In genomic region chr6:163395786-163396185, GRCh38 we compare ENCODE assay signal across 18 cellular contexts. TPM values are rescaled to one million over a fixed set of nuclear protein-coding genes. Genes with fewer than 3 reads are reported as not detected.
DNase-seq lines count a peak whose midpoint lies in the region; ATAC-seq and TF ChIP-seq lines count a peak whose summit lies in the region.
"Had no signal": no experiment of that assay in that cellular context is flagged by ENCODE, and none has a peak within 500 bp of the region (broad histone marks: within the 10 kb centered on the region; RNA-seq: fewer than 3 reads in every experiment).

No MANE protein-coding gene starts in this region.

- peaks cover 7% of the 10 kb centered on the region; the same call in 1 of the 2 replicates for H3F3A ChIP-seq in GM23248 (ENCODE audit: insufficient read depth)

- DNase-seq in GM23248 = no peak
- no peak for DNase-seq in osteoblast (ENCODE audit: insufficient read length, low spot score, missing footprints)
- no peak for DNase-seq in KBM-7
- DNase-seq in aorta = no peak
- DNase-seq in CD8-positive, alpha-beta T cell = no peak
- no peak for DNase-seq in effector memory CD4-positive, alpha-beta T cell
- DNase-seq: CD8-positive, alpha-beta memory T cell; DND-41; GOT3; HFFc6; NCI-H1048; NCI-H1436 treated with DMSO at 0.1 percent for 48 hours; NCI-H2081; NCI-H524 had no signal

- no peak overlapping the region for H3K27ac ChIP-seq in GM23248
- H3K27ac ChIP-seq in cingulate gyrus (ENCODE audit: low read depth, low read length) = peak overlapping the region; percentile 84
- peak overlapping the region; percentile 71 for H3K27ac ChIP-seq in layer of hippocampus (ENCODE audit: low read depth, low read length)
- no peak overlapping the region for H3K27ac ChIP-seq in osteoblast (ENCODE audit: low read depth, low read length)
- no peak overlapping the region for H3K27ac ChIP-seq in aorta (ENCODE audit: low read depth in 1 of 2, low read length in 2 of 2)
- H3K27ac ChIP-seq in CD8-positive, alpha-beta T cell (ENCODE audit: low read depth, low read length) = no peak overlapping the region
- no peak overlapping the region for H3K27ac ChIP-seq in effector memory CD4-positive, alpha-beta T cell (ENCODE audit: insufficient read depth, low read length, poor library complexity, severe bottlenecking)
- H3K27ac ChIP-seq: KMS-11 had no signal

- H3K9me3 ChIP-seq in GM23248 (ENCODE audit: low read depth) = no peaks in the 10 kb centered on the region
- H3K9me3 ChIP-seq in osteoblast (ENCODE audit: low read depth, low read length) = no peaks in the 10 kb centered on the region
- no peaks in the 10 kb centered on the region for H3K9me3 ChIP-seq in aorta (ENCODE audit: control insufficient read depth, low read length)
- H3K9me3 ChIP-seq in CD8-positive, alpha-beta T cell (ENCODE audit: low read length) = no peaks in the 10 kb centered on the region
- H3K9me3 ChIP-seq in effector memory CD4-positive, alpha-beta T cell (ENCODE audit: control insufficient read depth, low read length) = no peaks in the 10 kb centered on the region

- H2AFZ ChIP-seq in GM23248 (peak overlapping the region; percentile 93; the same call in 1 of the 2 replicates), osteoblast (ENCODE audit: low read length) (peak overlapping the region; percentile 88)

- H3K4me3 ChIP-seq in GM23248 (no peak overlapping the region), osteoblast (ENCODE audit: insufficient read depth, low read length) (no peak overlapping the region), aorta (ENCODE audit: low read length in 2 of 2) (no peak overlapping the region)
- no peak overlapping the region for H3K4me3 ChIP-seq in CD8-positive, alpha-beta T cell (ENCODE audit: low read depth, low read length)
- no peak overlapping the region for H3K4me3 ChIP-seq in effector memory CD4-positive, alpha-beta T cell (ENCODE audit: insufficient read depth, low read depth, low read length, poor library complexity, severe bottlenecking)

- WGBS in GM23248 (ENCODE audit: low coverage in 1 of 2, low lambda C conversion rate in 2 of 2, missing lambda C conversion rate in 2 of 2), 2 experiments = 99% methylated on average over 3 of the region's 3 CpGs
- 94% methylated on average over 3 of the region's 3 CpGs for WGBS in aorta, 2 donors

- no peak for TF ChIP-seq CTCF in osteoblast (IDR thresholded peaks at IDR 0.05; ENCODE audit: extremely low read depth, low read depth, low read length)
- no peak for TF ChIP-seq CTCF in CD8-positive, alpha-beta T cell (IDR thresholded peaks at IDR 0.05)

- H3K9me3 Mint-ChIP-seq in CD8-positive, alpha-beta T cell = no peaks in the 10 kb centered on the region
- H3K9me3 Mint-ChIP-seq: CD8-positive, alpha-beta memory T cell; HFFc6 had no signal

- CTCF ChIA-PET in CD8-positive, alpha-beta T cell (lab: Charles Lee) = no interaction called here

- POLR2A ChIA-PET in CD8-positive, alpha-beta T cell (lab: Charles Lee) = no interaction called here

- in situ Hi-C loops in GM23248 (cut with MboI) (no loop called here), KBM-7 (cut with MboI; ENCODE audit: low pct_unique_long_range_greater_than_20kb, low sequenced_read_pairs) (no loop called here)

- no peaks in the 10 kb centered on the region for H3K36me3 Mint-ChIP-seq in CD8-positive, alpha-beta T cell
- H3K36me3 Mint-ChIP-seq: CD8-positive, alpha-beta memory T cell had no signal

- no peaks in the 10 kb centered on the region for H3K36me3 ChIP-seq in GM23248 (ENCODE audit: low read depth)
- no peaks in the 10 kb centered on the region for H3K36me3 ChIP-seq in osteoblast (ENCODE audit: insufficient read depth, low read length)
- H3K36me3 ChIP-seq in aorta (ENCODE audit: control insufficient read depth in 1 of 2, insufficient read depth in 2 of 2, low read length in 1 of 2) = no peaks in the 10 kb centered on the region
- H3K36me3 ChIP-seq in CD8-positive, alpha-beta T cell (ENCODE audit: insufficient read depth, low read length) = no peaks in the 10 kb centered on the region
- no peaks in the 10 kb centered on the region for H3K36me3 ChIP-seq in effector memory CD4-positive, alpha-beta T cell (ENCODE audit: control insufficient read depth, insufficient read depth, low read length)

- ATAC-seq in aorta (ENCODE audit: low FRiP score) = no peak
- ATAC-seq in CD8-positive, alpha-beta T cell = no peak
- ATAC-seq: HepG2 had no signal

- intact Hi-C loops in aorta (cut with DNase I) = no loop called here
- intact Hi-C loops in CD8-positive, alpha-beta T cell (cut with DNase I, micrococcal nuclease) = no loop called here

- H3K4me1 ChIP-seq in GM23248 (ENCODE audit: insufficient read depth) = peaks cover 24% of the 10 kb centered on the region; the same call in 1 of the 2 replicates
- peaks cover 7% of the 10 kb centered on the region for H3K4me1 ChIP-seq in osteoblast (ENCODE audit: insufficient read depth, low read length)
- no peaks in the 10 kb centered on the region for H3K4me1 ChIP-seq in aorta (ENCODE audit: control insufficient read depth in 1 of 2, insufficient read depth in 2 of 2, low read length in 2 of 2)
- H3K4me1 ChIP-seq in CD8-positive, alpha-beta T cell (ENCODE audit: insufficient read depth, low read length) = no peaks in the 10 kb centered on the region
- H3K4me1 ChIP-seq in effector memory CD4-positive, alpha-beta T cell (ENCODE audit: control insufficient read depth, insufficient read depth, low read length, poor library complexity, severe bottlenecking) = no peaks in the 10 kb centered on the region

- H3K27ac Mint-ChIP-seq in CD8-positive, alpha-beta T cell = no peak overlapping the region
- H3K27ac Mint-ChIP-seq: HFFc6 had no signal

- no peaks in the 10 kb centered on the region for H3K9me2 ChIP-seq in GM23248 (ENCODE audit: insufficient read depth)

- no peak overlapping the region for H3K4me2 ChIP-seq in GM23248 (ENCODE audit: unreplicated experiment)
- H3K4me2 ChIP-seq in osteoblast (ENCODE audit: insufficient read depth, low read length) = no peak overlapping the region
- H3K4me2 ChIP-seq: KMS-11 had no signal

- no peak overlapping the region for H3K4me3 Mint-ChIP-seq in CD8-positive, alpha-beta T cell
- H3K4me3 Mint-ChIP-seq: HFFc6 had no signal

- no peak overlapping the region for H3K9ac ChIP-seq in GM23248
- H3K9ac ChIP-seq: KMS-11 had no signal

- no peaks in the 10 kb centered on the region for H4K20me1 ChIP-seq in GM23248 (ENCODE audit: insufficient read depth)
- no peaks in the 10 kb centered on the region for H4K20me1 ChIP-seq in osteoblast (ENCODE audit: insufficient read depth, low read length)

- H3K27me3 ChIP-seq in GM23248 (replicated peaks; ENCODE audit: insufficient read depth) = no peaks in the 10 kb centered on the region
- no peaks in the 10 kb centered on the region for H3K27me3 ChIP-seq in layer of hippocampus (ENCODE audit: control insufficient read depth, insufficient read depth, low read length)
- H3K27me3 ChIP-seq in osteoblast (ENCODE audit: insufficient read depth, low read length) = no peaks in the 10 kb centered on the region
- no peaks in the 10 kb centered on the region for H3K27me3 ChIP-seq in aorta (ENCODE audit: control insufficient read depth in 1 of 2, insufficient read depth in 2 of 2, low read length in 1 of 2)
- H3K27me3 ChIP-seq in CD8-positive, alpha-beta T cell (ENCODE audit: insufficient read depth, low read length) = no peaks in the 10 kb centered on the region
- no peaks in the 10 kb centered on the region for H3K27me3 ChIP-seq in effector memory CD4-positive, alpha-beta T cell (replicated peaks; ENCODE audit: control insufficient read depth, insufficient read depth, low read length, poor library complexity, severe bottlenecking)

- no peaks in the 10 kb centered on the region for H3K79me2 ChIP-seq in GM23248 (ENCODE audit: insufficient read depth)
- H3K79me2 ChIP-seq in osteoblast (ENCODE audit: insufficient read depth, low read length) = no peaks in the 10 kb centered on the region

- H3K4me1 Mint-ChIP-seq in CD8-positive, alpha-beta T cell (ENCODE audit: low read depth) = peaks cover 5% of the 10 kb centered on the region

- H3K27me3 Mint-ChIP-seq in CD8-positive, alpha-beta T cell (ENCODE audit: low read depth) = peaks cover 27% of the 10 kb centered on the region

RNA-seq across cellular contexts. Expression of gene QKI, which starts 18.7 kb away (rescaled TPM):
- total RNA-seq in GM23248 (2014; rRNA removed; shearing (Covaris generic)) = 106 and 145 TPM in 2 replicates
- polyA plus RNA-seq in GM23248 (2016; fragmentation: Nextera tagmentation; extraction: Ambion mirVana) (12.6 and 13.6 TPM in 2 replicates), aorta (10 to 100 TPM; 27.1 to 30.1 TPM)
- total RNA-seq in osteoblast (205 and 212 TPM in 2 replicates), aorta (100 to 1,000 TPM; 149 to 213 TPM)
- total RNA-seq in CD8-positive, alpha-beta T cell = 10 to 100 TPM; 67.4 to 70.9 TPM

Comparison
In these comparisons a context has a peak if more than half of its experiments do, and no peak if none do; other contexts are left out.
1. H3K27ac ChIP-seq: peak in cingulate gyrus (single experiment) and layer of hippocampus (single experiment); none in GM23248 (single experiment), osteoblast (single experiment), aorta (0 of 2), CD8-positive, alpha-beta T cell (single experiment) and effector memory CD4-positive, alpha-beta T cell (single experiment).